ENCODE assay signal across 10 cellular contexts in the genomic region with DNA sequence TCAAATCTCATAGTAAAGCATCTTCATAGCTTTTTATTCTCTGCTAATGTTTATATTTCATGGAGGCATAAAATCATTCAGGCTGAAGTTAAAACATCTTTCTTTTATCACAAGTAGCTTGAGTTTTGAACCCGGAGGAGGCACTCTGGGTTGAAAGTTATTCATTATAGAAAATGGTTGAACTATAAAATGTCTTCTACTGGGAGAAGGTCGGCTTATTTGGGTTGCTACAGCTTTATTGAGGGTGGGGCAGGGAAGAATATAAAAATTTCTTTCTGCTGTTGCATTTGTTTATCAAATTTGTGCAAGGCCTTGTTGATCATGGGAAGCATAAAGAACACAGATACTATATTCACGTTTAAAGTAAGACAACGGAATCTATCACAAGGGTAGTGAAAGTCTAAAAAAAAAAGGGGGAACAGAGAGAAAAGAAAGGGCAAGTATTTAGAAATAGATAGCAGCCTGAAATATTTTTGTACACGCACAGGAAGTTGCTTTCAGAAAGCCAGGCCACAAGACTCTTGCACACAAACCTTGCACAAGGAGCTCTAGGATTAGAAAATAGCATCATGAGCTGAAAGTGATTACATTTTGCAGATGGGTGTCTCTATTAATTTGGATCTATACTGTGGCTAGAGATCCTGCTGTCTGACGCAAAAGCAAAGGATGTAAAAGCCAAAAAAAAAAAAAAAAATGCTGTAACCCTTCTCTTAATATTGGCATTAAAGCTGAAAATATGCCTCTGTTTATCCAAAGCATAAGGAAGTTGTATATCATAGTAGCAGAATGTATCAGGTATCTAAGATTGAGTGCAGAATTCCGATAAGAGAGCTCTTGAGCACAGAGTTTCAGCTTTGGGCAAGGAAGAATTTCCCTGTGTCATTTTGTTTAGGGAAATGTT. TPM values are rescaled to one million over a fixed set of nuclear protein-coding genes. Genes with fewer than 3 reads are reported as not detected.
DNase-seq lines count a peak whose midpoint lies in the region; ATAC-seq and TF ChIP-seq lines count a peak whose summit lies in the region.
"Had no signal": no experiment of that assay in that cellular context is flagged by ENCODE, and none has a peak within 500 bp of the region (broad histone marks: within the 10 kb centered on the region; RNA-seq: fewer than 3 reads in every experiment).

No MANE protein-coding gene starts in this region.

- DNase-seq in activated CD8-positive, alpha-beta T cell treated with anti-CD3 and anti-CD28 coated beads, Interleukin-2, amount 10 ng/mL, durations not matched to agents 7 days and 5 days = no peak
- no peak for DNase-seq in kidney glomerular epithelial cell (lab: John Stamatoyannopoulos, UW)
- DNase-seq in NCI-H446 treated with DMSO at 0.1 percent for 48 hours (lab: John Stamatoyannopoulos, UW) = no peak
- DNase-seq in nucleus accumbens (lab: John Stamatoyannopoulos, UW) = no peak
- DNase-seq: effector CD8-positive, alpha-beta T cell; right lobe of liver had no signal

- H3K4me3 Mint-ChIP-seq in activated CD8-positive, alpha-beta T cell treated with anti-CD3 and anti-CD28 coated beads, Interleukin-2, amount 10 ng/mL, durations not matched to agents 7 days and 5 days = peak overlapping the region; percentile 63

- H3K4me1 ChIP-seq in neutrophil (ENCODE audit: control insufficient read depth in 1 of 2, insufficient read depth in 1 of 2, low read depth in 1 of 2, low read length in 1 of 2) = peaks cover 91 to 100% of the 10 kb centered on the region in 2 experiments
- H3K4me1 ChIP-seq: right lobe of liver had no signal

- H3K4me1 Mint-ChIP-seq in activated CD8-positive, alpha-beta T cell treated with anti-CD3 and anti-CD28 coated beads, Interleukin-2, amount 10 ng/mL, durations not matched to agents 7 days and 5 days (ENCODE audit: low read depth) = peaks cover 90% of the 10 kb centered on the region

- POLR2A ChIA-PET in activated CD8-positive, alpha-beta T cell treated with anti-CD3 and anti-CD28 coated beads, Interleukin-2, amount 10 ng/mL, durations not matched to agents 7 days and 5 days (lab: Charles Lee) = interaction anchor here (0.6 to 13.9 kb wide), 19 partner anchors 9 to 406 kb away, joined by 3 to 779 read pairs (median 3); partner anchors contain the start of gene TMSB4X

- peak overlapping the region; percentile 95 for H3K27ac Mint-ChIP-seq in activated CD8-positive, alpha-beta T cell treated with anti-CD3 and anti-CD28 coated beads, Interleukin-2, amount 10 ng/mL, durations not matched to agents 7 days and 5 days

- ATAC-seq in GM18858 (IDR thresholded peaks at IDR 0.05; ENCODE audit: unreplicated experiment) (peak; percentile 47), HG03175 (IDR thresholded peaks at IDR 0.05; ENCODE audit: unreplicated experiment) (peak; percentile 39), HG03045 (IDR thresholded peaks at IDR 0.05; ENCODE audit: unreplicated experiment) (no peak)
- ATAC-seq in activated CD8-positive, alpha-beta T cell treated with anti-CD3 and anti-CD28 coated beads, Interleukin-2, amount 10 ng/mL, durations not matched to agents 7 days and 5 days = peak; percentile 27

- CTCF ChIA-PET in activated CD8-positive, alpha-beta T cell treated with anti-CD3 and anti-CD28 coated beads, Interleukin-2, amount 10 ng/mL, durations not matched to agents 7 days and 5 days (lab: Charles Lee) = interaction anchor here (0.6 to 3.2 kb wide), 19 partner anchors 9 to 406 kb away, joined by 3 to 16 read pairs (median 4); partner anchors contain the start of gene TMSB4X

- TF ChIP-seq CTCF in neutrophil (IDR thresholded peaks at IDR 0.05) = no peak

- H3K36me3 ChIP-seq in neutrophil = no peaks in the 10 kb centered on the region
- H3K36me3 ChIP-seq: right lobe of liver had no signal

- H3K9me3 ChIP-seq in neutrophil = no peaks in the 10 kb centered on the region
- H3K9me3 ChIP-seq: right lobe of liver had no signal

- no peaks in the 10 kb centered on the region for H3K27me3 ChIP-seq in neutrophil
- H3K27me3 ChIP-seq: right lobe of liver had no signal

- H3K36me3 Mint-ChIP-seq in activated CD8-positive, alpha-beta T cell treated with anti-CD3 and anti-CD28 coated beads, Interleukin-2, amount 10 ng/mL, durations not matched to agents 7 days and 5 days (ENCODE audit: low read depth) = peaks cover 5% of the 10 kb centered on the region

- H3K27me3 Mint-ChIP-seq in activated CD8-positive, alpha-beta T cell treated with anti-CD3 and anti-CD28 coated beads, Interleukin-2, amount 10 ng/mL, durations not matched to agents 7 days and 5 days (ENCODE audit: low read depth) = no peaks in the 10 kb centered on the region

- peak overlapping the region; percentile 100 for H3K27ac ChIP-seq in neutrophil

- H3K4me3 ChIP-seq in neutrophil (ENCODE audit: low read depth in 1 of 2, low read length in 1 of 2) = peak overlapping the region; percentile 28 to 37
- H3K4me3 ChIP-seq: right lobe of liver had no signal

- no peaks in the 10 kb centered on the region for H3K9me3 Mint-ChIP-seq in activated CD8-positive, alpha-beta T cell treated with anti-CD3 and anti-CD28 coated beads, Interleukin-2, amount 10 ng/mL, durations not matched to agents 7 days and 5 days (ENCODE audit: insufficient read depth)

RNA-seq across cellular contexts. Expression of gene FAM9C, which starts 37.2 kb away (rescaled TPM):
- total RNA-seq in activated CD8-positive, alpha-beta T cell treated with anti-CD3 and anti-CD28 coated beads, Interleukin-2, amount 10 ng/mL, durations not matched to agents 7 days and 5 days = not detected
- total RNA-seq: right lobe of liver had no signal
